ENCODE assay signal across 10 cellular contexts in genomic region chr13:99984463-99985242, GRCh38. TPM values are rescaled to one million over a fixed set of nuclear protein-coding genes. Genes with fewer than 3 reads are reported as not detected.
DNase-seq lines count a peak whose midpoint lies in the region; ATAC-seq and TF ChIP-seq lines count a peak whose summit lies in the region.
"Had no signal": no experiment of that assay in that cellular context is flagged by ENCODE, and none has a peak within 500 bp of the region (broad histone marks: within the 10 kb centered on the region; RNA-seq: fewer than 3 reads in every experiment).

No MANE protein-coding gene starts in this region.

- DNase-seq in DMS79 (lab: John Stamatoyannopoulos, UW) (peak; percentile 40), NCI-H128 (lab: John Stamatoyannopoulos, UW; ENCODE audit: unreplicated experiment) (no peak), spleen (no peak), BE2C (no peak)
- DNase-seq: SHP77 treated with DMSO at 0.1 percent for 48 hours had no signal

- peaks cover 8% of the 10 kb centered on the region for H3K9me3 Mint-ChIP-seq in activated naive CD4-positive, alpha-beta T cell treated with anti-CD3 and anti-CD28 coated beads, Interleukin-2, amount 50 U/mL, for 24 hours

- H3K27me3 Mint-ChIP-seq in activated naive CD4-positive, alpha-beta T cell treated with anti-CD3 and anti-CD28 coated beads, Interleukin-2, amount 50 U/mL, for 24 hours = peaks cover 39% of the 10 kb centered on the region

- no peak for ATAC-seq in HG02763 (IDR thresholded peaks at IDR 0.05; ENCODE audit: unreplicated experiment)
- ATAC-seq: HCT116 had no signal

- peaks cover 68% of the 10 kb centered on the region for H3K27me3 ChIP-seq in HUES48 (ENCODE audit: control insufficient read depth, insufficient read depth, low read length)
- peaks cover 25% of the 10 kb centered on the region for H3K27me3 ChIP-seq in layer of hippocampus (ENCODE audit: control insufficient read depth, insufficient read depth, low read length)
- peaks cover 40 to 100% (median 98%) of the 10 kb centered on the region in 7 donors for H3K27me3 ChIP-seq in spleen (replicated peaks in 1 of 7)
- H3K27me3 ChIP-seq in BE2C = peaks cover 91% of the 10 kb centered on the region

- peak overlapping the region; percentile 89 for H3K9ac ChIP-seq in HUES48 (ENCODE audit: low read depth, low read length)

- H3K27ac Mint-ChIP-seq in activated naive CD4-positive, alpha-beta T cell treated with anti-CD3 and anti-CD28 coated beads, Interleukin-2, amount 50 U/mL, for 24 hours = peak overlapping the region; percentile 94

- intact Hi-C loops in spleen (cut with DNase I; ENCODE audit: low total_unique reads) = no loop called here

- H3K4me3 ChIP-seq in HUES48 (ENCODE audit: low read depth, low read length) (peak overlapping the region; percentile 88), spleen (peak overlapping the region in 1 of 8 donors; percentile 22), BE2C (ENCODE audit: low read depth, low read length) (no peak overlapping the region)

- H3K27ac ChIP-seq in HUES48 (ENCODE audit: low read depth, low read length) = peak overlapping the region; percentile 98
- H3K27ac ChIP-seq in layer of hippocampus (ENCODE audit: low read depth, low read length) = peak overlapping the region; percentile 77
- no peak overlapping the region for H3K27ac ChIP-seq in spleen

- H3K9me3 ChIP-seq in HUES48 (ENCODE audit: control insufficient read depth, insufficient read depth, low read length) (no peaks in the 10 kb centered on the region), spleen (peaks cover 0 to 45% (median 3%) of the 10 kb centered on the region in 8 donors), BE2C (no peaks in the 10 kb centered on the region; the same call in 1 of the 2 replicates)

- H3K4me1 ChIP-seq in HUES48 (ENCODE audit: control insufficient read depth, insufficient read depth, low read length) = peaks cover 33% of the 10 kb centered on the region
- peaks cover 12 to 63% (median 49%) of the 10 kb centered on the region in 6 donors for H3K4me1 ChIP-seq in spleen
- H3K4me1 ChIP-seq in BE2C = no peaks in the 10 kb centered on the region

- H3K4me3 Mint-ChIP-seq in activated naive CD4-positive, alpha-beta T cell treated with anti-CD3 and anti-CD28 coated beads, Interleukin-2, amount 50 U/mL, for 24 hours = peak overlapping the region; percentile 52

- TF ChIP-seq POLR2A in spleen (IDR thresholded peaks at IDR 0.05) = no peak

- peaks cover 15% of the 10 kb centered on the region for H3K4me1 Mint-ChIP-seq in activated naive CD4-positive, alpha-beta T cell treated with anti-CD3 and anti-CD28 coated beads, Interleukin-2, amount 50 U/mL, for 24 hours

- TF ChIP-seq CTCF in spleen (IDR thresholded peaks at IDR 0.05 in 8 of 11, conservative IDR thresholded peaks at IDR 0.05 in 3 of 11) (no peak), BE2C (IDR thresholded peaks at IDR 0.05; ENCODE audit: low read depth, low read length) (no peak)

- peaks cover 9% of the 10 kb centered on the region for H3K36me3 Mint-ChIP-seq in activated naive CD4-positive, alpha-beta T cell treated with anti-CD3 and anti-CD28 coated beads, Interleukin-2, amount 50 U/mL, for 24 hours

- H3K36me3 ChIP-seq in HUES48 (ENCODE audit: control insufficient read depth, insufficient read depth, low read length) = peaks cover 38% of the 10 kb centered on the region
- no peaks in the 10 kb centered on the region for H3K36me3 ChIP-seq in spleen
- H3K36me3 ChIP-seq in BE2C = no peaks in the 10 kb centered on the region

- 4 to 15% (median 7%) methylated on average over 20 to 44 of the region's 44 CpGs for WGBS in spleen, 5 donors

RNA-seq across cellular contexts. Expression of gene ZIC2, which starts 3.1 kb away (rescaled TPM):
- not detected for total RNA-seq in spleen
- polyA plus RNA-seq in spleen = not detected
- not detected for polyA plus RNA-seq in BE2C (2012; ENCODE audit: insufficient read depth, insufficient read length, low read depth)

RNA-seq across cellular contexts. Expression of gene ZIC5, which starts 13.1 kb away (rescaled TPM):
- total RNA-seq in spleen = not detected
- not detected for polyA plus RNA-seq in spleen
- not detected for polyA plus RNA-seq in BE2C (2012; ENCODE audit: insufficient read depth, insufficient read length, low read depth)

Comparison
In these comparisons a context has a peak if more than half of its experiments do, and no peak if none do; other contexts are left out.
1. H3K27ac ChIP-seq: peak in HUES48 (single experiment) and layer of hippocampus (single experiment); none in spleen (0 of 8).